Comparison of ENCODE assay signal across 8 cellular contexts in the genomic region with DNA sequence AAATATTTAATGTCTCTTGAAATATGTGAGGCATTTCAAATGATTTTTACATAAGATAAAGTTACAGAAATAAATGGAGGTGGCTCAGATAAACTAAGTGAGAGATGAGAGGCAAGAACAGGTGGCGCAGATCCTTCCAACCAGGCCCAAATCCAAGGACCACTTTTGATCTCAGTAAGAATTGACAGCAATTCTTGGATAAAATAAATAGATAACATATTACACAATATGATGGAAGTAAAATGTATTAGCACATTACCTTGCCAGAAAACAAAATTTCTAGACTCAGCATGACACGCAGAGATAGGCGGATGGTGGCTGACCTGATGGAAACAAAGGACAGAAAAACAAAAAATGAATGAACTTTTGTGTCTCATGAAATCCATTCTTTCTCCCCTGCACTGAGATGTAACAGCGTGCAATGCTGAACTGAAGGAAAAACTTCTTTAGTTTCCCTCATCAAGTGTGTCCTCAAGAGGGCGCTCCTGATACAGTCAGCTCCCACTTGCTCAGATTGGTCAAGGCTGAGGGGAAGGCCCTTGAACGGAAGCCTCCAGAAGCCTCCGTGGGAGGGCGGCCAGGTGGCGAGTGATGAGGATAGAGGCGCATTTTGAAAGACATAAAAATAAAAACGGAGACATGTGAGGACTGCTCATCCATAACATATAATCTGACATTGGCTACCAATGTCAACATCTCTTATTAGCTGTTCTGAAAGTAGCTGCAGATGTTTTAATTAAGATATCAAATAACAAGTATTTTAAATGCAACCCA.
DNase-seq lines count a peak whose midpoint lies in the region; ATAC-seq lines count a peak whose summit lies in the region.

No MANE protein-coding gene starts in this region.

- H3K9me3 Mint-ChIP-seq in CD4-positive, alpha-beta memory T cell = no peaks in the 10 kb centered on the region
- no peaks in the 10 kb centered on the region for H3K9me3 Mint-ChIP-seq in memory B cell

- intact Hi-C loops in CD4-positive, alpha-beta memory T cell (cut with micrococcal nuclease) = loop anchor here (1.0 to 5.0 kb wide), 4 partner anchors 59 to 273 kb away; a partner anchor contains a TSS

- peaks cover 29 to 55% (median 42%) of the 10 kb centered on the region in 4 donors for H3K4me1 Mint-ChIP-seq in CD4-positive, alpha-beta memory T cell
- H3K4me1 Mint-ChIP-seq in memory B cell = peaks cover 20% of the 10 kb centered on the region

- peak; percentile 70 to 81 (median 74) for DNase-seq in CD4-positive, alpha-beta memory T cell
- DNase-seq in NCI-H748 (lab: John Stamatoyannopoulos, UW; ENCODE audit: unreplicated experiment) (peak; percentile 95), dermis microvascular lymphatic vessel endothelial cell (ENCODE audit: low read depth in 2 of 2) (peak; percentile 70 to 88), memory B cell (ENCODE audit: low spot score in 2 of 2) (peak; percentile 71 to 77)
- DNase-seq in activated CD4-positive, alpha-beta T cell treated with anti-CD3 and anti-CD28 coated beads, Interleukin-2, amount 50 U/mL, for 48 hours = peak; percentile 68 to 83
- DNase-seq in stimulated activated CD8-positive, alpha-beta memory T cell treated with anti-CD3 and anti-CD28 coated beads, Interleukin-15, amount 100 ng/mL, for 48 hours (ENCODE audit: low read depth in 2 of 2) = peak; percentile 54 to 59

- peak overlapping the region in 1 of 2 donors; percentile 23 for H3K4me3 ChIP-seq in CD4-positive, alpha-beta memory T cell (ENCODE audit: low read length in 2 of 2)

- H3K9me3 ChIP-seq in CD4-positive, alpha-beta memory T cell (ENCODE audit: control insufficient read depth in 1 of 2, low read length in 2 of 2) = no peaks in the 10 kb centered on the region

- H3K27me3 ChIP-seq in CD4-positive, alpha-beta memory T cell (ENCODE audit: insufficient read depth, low read length) = no peaks in the 10 kb centered on the region

- H3K27ac ChIP-seq in CD4-positive, alpha-beta memory T cell (ENCODE audit: low read depth, low read length) = peak overlapping the region; percentile 78

- peaks cover 17 to 37% of the 10 kb centered on the region in 2 donors for H3K36me3 Mint-ChIP-seq in CD4-positive, alpha-beta memory T cell
- peaks cover 18% of the 10 kb centered on the region for H3K36me3 Mint-ChIP-seq in memory B cell

- H3K27me3 Mint-ChIP-seq in CD4-positive, alpha-beta memory T cell = no peaks in the 10 kb centered on the region
- no peaks in the 10 kb centered on the region for H3K27me3 Mint-ChIP-seq in memory B cell

- CTCF ChIA-PET in CD4-positive, alpha-beta memory T cell (lab: Charles Lee; ENCODE audit: partially characterized antibody) = interaction anchor here (0.7 to 5.6 kb wide), 53 partner anchors 8 to 307 kb away, joined by 3 to 135 read pairs (median 6); a partner anchor contains a TSS

- peak; percentile 58 for ATAC-seq in GM19452 (IDR thresholded peaks at IDR 0.05; ENCODE audit: unreplicated experiment)
- peak; percentile 60 for ATAC-seq in HG03521 (IDR thresholded peaks at IDR 0.05; ENCODE audit: unreplicated experiment)
- ATAC-seq in memory B cell (ENCODE audit: low read depth) = peak; percentile 44

- peak overlapping the region; percentile 78 to 90 (median 84) for H3K4me3 Mint-ChIP-seq in CD4-positive, alpha-beta memory T cell
- H3K4me3 Mint-ChIP-seq in memory B cell = peak overlapping the region; percentile 72

- H3K27ac Mint-ChIP-seq in CD4-positive, alpha-beta memory T cell = peak overlapping the region; percentile 88 to 100 (median 98)
- peak overlapping the region; percentile 99 for H3K27ac Mint-ChIP-seq in memory B cell

- H3K36me3 ChIP-seq in CD4-positive, alpha-beta memory T cell (ENCODE audit: insufficient read depth, low read length) = peaks cover 20% of the 10 kb centered on the region

- POLR2A ChIA-PET in CD4-positive, alpha-beta memory T cell (lab: Charles Lee; ENCODE audit: partially characterized antibody) = interaction anchor here (0.7 to 4.1 kb wide), 23 partner anchors 10 to 305 kb away, joined by 3 to 164 read pairs (median 6); a partner anchor contains a TSS

- peaks cover 42% of the 10 kb centered on the region for H3K4me1 ChIP-seq in CD4-positive, alpha-beta memory T cell (ENCODE audit: insufficient read depth, low read length)
